Comparison of ENCODE assay signal across 10 cellular contexts in genomic region chr2:189662674-189663226, GRCh38. TPM values are rescaled to one million over a fixed set of nuclear protein-coding genes. Genes with fewer than 3 reads are reported as not detected.
DNase-seq lines count a peak whose midpoint lies in the region; ATAC-seq, FAIRE-seq and TF ChIP-seq lines count a peak whose summit lies in the region.
"Had no signal": no experiment of that assay in that cellular context is flagged by ENCODE, and none has a peak within 500 bp of the region (broad histone marks: within the 10 kb centered on the region; RNA-seq: fewer than 3 reads in every experiment).

No MANE protein-coding gene starts in this region.

- in situ Hi-C loops in K562 (cut with MboI): no loop called here

- no peaks in the 10 kb centered on the region for H3K9me3 Mint-ChIP-seq in GM23338

- no peaks in the 10 kb centered on the region for H3F3A ChIP-seq in GM23338 (replicated peaks; ENCODE audit: low read depth)

- ATAC-seq in GM23338 (no peak), K562 (peak; percentile 9), HG03135 (IDR thresholded peaks at IDR 0.05; ENCODE audit: unreplicated experiment) (no peak), GM21423 (IDR thresholded peaks at IDR 0.05; ENCODE audit: unreplicated experiment) (no peak)

- TF ChIP-seq POLR2A in K562 (conservative IDR thresholded peaks at IDR 0.05): no peak

- CTCF ChIA-PET in A673 (lab: Charles Lee): no interaction called here
- CTCF ChIA-PET in K562 (lab: Yijun Ruan, JAX; ENCODE audit: low intra/inter-chr PET ratio): no interaction called here

- no peaks in the 10 kb centered on the region for H3K27me3 ChIP-seq in A673 (replicated peaks; ENCODE audit: insufficient read depth, low read depth, low read length, poor library complexity)
- H3K27me3 ChIP-seq in GM23338 (ENCODE audit: insufficient read depth): no peaks in the 10 kb centered on the region
- no peaks in the 10 kb centered on the region for H3K27me3 ChIP-seq in K562 (ENCODE audit: control insufficient read depth in 2 of 2, insufficient read depth in 2 of 2, low read length in 2 of 2)
- no peaks in the 10 kb centered on the region for H3K27me3 ChIP-seq in mucosa of stomach (ENCODE audit: control insufficient read depth, insufficient read depth, low read length)

- no peaks in the 10 kb centered on the region for H3K4me1 Mint-ChIP-seq in GM23338

- no peak overlapping the region; the same call in 2 of the 3 replicates for H3K4me3 Mint-ChIP-seq in GM23338

- H3K4me3 ChIP-seq in A673 (ENCODE audit: low read depth, low read length, poor library complexity, severe bottlenecking) (peak overlapping the region; percentile 80), GM23338 (peak overlapping the region; percentile 70; the same call in 1 of the 2 replicates), K562 (peak overlapping the region; percentile 78; the same call in 1 of the 2 replicates), mucosa of stomach (ENCODE audit: low read length) (no peak overlapping the region)

- no peak for FAIRE-seq in K562 (lab: Jason Lieb, UNC)
- FAIRE-seq: colon had no signal

- no peak for TF ChIP-seq EP300 in K562 (IDR thresholded peaks at IDR 0.05; ENCODE audit: low read length)

- H3K4me1 ChIP-seq in A673 (ENCODE audit: insufficient read depth, low read length, poor library complexity, severe bottlenecking) (peaks cover 9% of the 10 kb centered on the region), GM23338 (ENCODE audit: insufficient read depth) (peaks cover 7% of the 10 kb centered on the region), K562 (replicated peaks in 1 of 2; ENCODE audit: control insufficient read depth in 2 of 2, insufficient read depth in 2 of 2, low read length in 2 of 2) (no peaks in the 10 kb centered on the region; a peak in 1 of 5 replicates), mucosa of stomach (ENCODE audit: control insufficient read depth, insufficient read depth, low read length) (peaks cover 14% of the 10 kb centered on the region)

- intact Hi-C loops in A673 (cut with micrococcal nuclease; ENCODE audit: unreplicated experiment) (loop anchor here (5.0 kb wide), 2 partner anchors 100 to 405 kb away; partner anchors contain the start of gene OSGEPL1), K562 (cut with micrococcal nuclease) (loop anchor here (10.0 kb wide), 1 partner anchor 652 kb away; the partner anchor contains the start of gene HIBCH)

- no peaks in the 10 kb centered on the region for H3K27me3 Mint-ChIP-seq in GM23338 (ENCODE audit: insufficient read depth, low read depth, poor library complexity)

- peaks cover 22% of the 10 kb centered on the region; the same call in 2 of the 3 replicates for H3K36me3 Mint-ChIP-seq in GM23338 (ENCODE audit: low read depth)

- peak overlapping the region; percentile 63 to 97; a peak in 3 of 4 replicates for H3K9ac ChIP-seq in K562 (ENCODE audit: insufficient read depth in 1 of 2, low read depth in 2 of 2, low read length in 2 of 2)
- peak overlapping the region; percentile 8 for H3K9ac ChIP-seq in mucosa of stomach (ENCODE audit: low read length)

- H3K4me2 ChIP-seq in GM23338 (peak overlapping the region; percentile 82), K562 (ENCODE audit: insufficient read depth, low read length) (peak overlapping the region; percentile 96)

- no peak for TF ChIP-seq RAD21 in K562 (CRISPR knock-in tag; conservative IDR thresholded peaks at IDR 0.05 in 1 of 2, IDR thresholded peaks at IDR 0.05 in 1 of 2)

- POLR2A ChIA-PET in A673 (lab: Charles Lee; ENCODE audit: low non-redundant PET): interaction anchor here (0.6 kb wide), 1 partner anchor 140 kb away, joined by 3 read pairs; no protein-coding TSS in a partner anchor
- POLR2A ChIA-PET in K562 (lab: Yijun Ruan, JAX): interaction anchor here (0.6 to 1.4 kb wide), 2 partner anchors 82 to 502 kb away, joined by 3 read pairs; partner anchors contain the start of gene SLC40A1

- H3K79me2 ChIP-seq in GM23338 (replicated peaks; ENCODE audit: insufficient read depth) (peaks cover 23% of the 10 kb centered on the region), K562 (ENCODE audit: control insufficient read depth, insufficient read depth, low read length) (peaks cover 22% of the 10 kb centered on the region)

- no peaks in the 10 kb centered on the region for H3K9me3 ChIP-seq in A673 (ENCODE audit: low read depth, low read length, poor library complexity, severe bottlenecking)
- H3K9me3 ChIP-seq in K562 (replicated peaks; ENCODE audit: control insufficient read depth, insufficient read depth, low read depth, low read length): no peaks in the 10 kb centered on the region
- no peaks in the 10 kb centered on the region for H3K9me3 ChIP-seq in mucosa of stomach (ENCODE audit: control insufficient read depth, low read length)

- no peak overlapping the region for H3K27ac Mint-ChIP-seq in GM23338

- 71% methylated on average over 4 of the region's 5 CpGs for WGBS in K562 (ENCODE audit: insufficient coverage, low coverage, missing lambda C conversion rate)

- BruUV-seq in A673 (replicated peaks; lab: Mats Ljungman, UMichigan) (no TSS peak), K562 (replicated peaks; lab: Mats Ljungman, UMichigan) (no TSS peak)

- TF ChIP-seq CTCF in A673 (conservative IDR thresholded peaks at IDR 0.05; ENCODE audit: low read depth, low read length): no peak
- TF ChIP-seq CTCF in GM23338 (conservative IDR thresholded peaks at IDR 0.05; ENCODE audit: low read depth in 2 of 2): no peak
- no peak for TF ChIP-seq CTCF in K562 (IDR thresholded peaks at IDR 0.05 in 2 of 3, conservative IDR thresholded peaks at IDR 0.05 in 1 of 3; ENCODE audit: insufficient read depth in 2 of 3, low read depth in 1 of 3, low read length in 3 of 3)

- peaks cover 22% of the 10 kb centered on the region for H3K36me3 ChIP-seq in A673 (ENCODE audit: insufficient read depth, low read length, poor library complexity, severe bottlenecking)
- H3K36me3 ChIP-seq in GM23338 (ENCODE audit: insufficient read depth): peaks cover 11% of the 10 kb centered on the region
- H3K36me3 ChIP-seq in K562 (ENCODE audit: control insufficient read depth, insufficient read depth, low read length): peaks cover 23% of the 10 kb centered on the region; the same call in 2 of the 3 replicates
- H3K36me3 ChIP-seq in mucosa of stomach (ENCODE audit: control insufficient read depth, insufficient read depth, low read length): no peaks in the 10 kb centered on the region

- H3K9me2 ChIP-seq in GM23338 (ENCODE audit: insufficient read depth): no peaks in the 10 kb centered on the region

- no peak overlapping the region for H2AFZ ChIP-seq in GM23338
- no peak overlapping the region for H2AFZ ChIP-seq in K562 (ENCODE audit: low read depth, low read length)

- H4K20me1 ChIP-seq in GM23338 (replicated peaks; ENCODE audit: insufficient read depth) (peaks cover 10% of the 10 kb centered on the region; the same call in 1 of the 2 replicates), K562 (replicated peaks; ENCODE audit: control insufficient read depth, insufficient read depth, low read length) (no peaks in the 10 kb centered on the region)

- no peak for DNase-seq in A673 (ENCODE audit: low spot score)
- DNase-seq in GM23338 (ENCODE audit: low spot score): no peak
- no peak for DNase-seq in K562 (ENCODE audit: extremely low read depth in 1 of 4, low spot score in 3 of 4)
- DNase-seq in middle frontal gyrus (ENCODE audit: extremely low spot score, low spot score): no peak
- DNase-seq in NCI-H1694 treated with DMSO at 0.1 percent for 48 hours (lab: John Stamatoyannopoulos, UW): no peak
- DNase-seq: activated CD8-positive, alpha-beta memory T cell treated with anti-CD3 and anti-CD28 coated beads for 24 hours had no signal

- H3K9me1 ChIP-seq in K562 (ENCODE audit: control insufficient read depth, insufficient read depth, low read length): no peaks in the 10 kb centered on the region

- H3K27ac ChIP-seq in A673 (ENCODE audit: low read depth, low read length, poor library complexity, severe bottlenecking) (no peak overlapping the region), GM23338 (ENCODE audit: low read depth) (no peak overlapping the region), K562 (ENCODE audit: extremely low read depth, low read depth, low read length) (peak overlapping the region; percentile 28; the same call in 1 of the 3 replicates)

RNA-seq across cellular contexts. Expression of gene ASNSD1, which starts 1.5 kb away (rescaled TPM):
- total RNA-seq in A673 (2021) (50.7 and 58.2 TPM in 2 replicates), K562 (2014; rRNA removed) (25.1 and 26.9 TPM in 2 replicates), K562 (2014; rRNA removed; fragmentation: Illumina TruSeq; extraction: Trizol) (41.2 and 47.2 TPM in 2 replicates), K562 (2015; rRNA removed; fragmentation: Illumina TruSeq; extraction: Trizol) (40.1 and 40.5 TPM in 2 replicates), K562 (2021) (23.9 and 27.0 TPM in 2 replicates)
- 49.7 and 54.6 TPM in 2 replicates for total RNA-seq in GM23338 (2014; rRNA removed; shearing (Covaris generic))
- polyA plus RNA-seq in GM23338 (2016; fragmentation: Nextera tagmentation; extraction: Ambion mirVana) (38.4 and 40.7 TPM in 2 replicates), K562 (2011; rRNA removed) (19.1 and 31.7 TPM in 2 replicates), K562 (2014; fragmentation: Illumina TruSeq; extraction: Trizol) (33.6 and 46.5 TPM in 2 replicates), K562 (2014; fragmentation: Nextera tagmentation; extraction: Ambion mirVana) (10 to 100 TPM; 38.3 to 56.4 TPM), K562 (2014; rRNA removed) (28.4 and 30.3 TPM in 2 replicates)
- 9.2 and 28.4 TPM in 2 replicates for total RNA-seq in K562 (2011; cell fraction: chromatin; rRNA removed; ENCODE audit: low replicate concordance)
- total RNA-seq in K562 (2011; cell fraction: nucleolus; rRNA removed): 6.0 and 7.0 TPM in 2 replicates
- total RNA-seq in K562 (2011; cell fraction: nucleoplasm; rRNA removed): 10.2 and 10.3 TPM in 2 replicates
- 3.4 and 9.2 TPM in 2 replicates for polyA plus RNA-seq in K562 (2011; cell fraction: cytosol; rRNA removed)
- polyA plus RNA-seq in K562 (2011; cell fraction: nucleus; rRNA removed): 5.1 and 7.2 TPM in 2 replicates
- 17.7 and 21.5 TPM in 2 replicates for polyA plus RNA-seq in K562 (2012)
- polyA minus RNA-seq in K562 (2011; rRNA and poly(A)+ RNA removed): 40.6 and 40.8 TPM in 2 replicates
- 32.7 and 48.7 TPM in 2 replicates for polyA minus RNA-seq in K562 (2011; cell fraction: cytosol; rRNA and poly(A)+ RNA removed)
- 7.0 and 13.2 TPM in 2 replicates for polyA minus RNA-seq in K562 (2011; cell fraction: nucleus; rRNA and poly(A)+ RNA removed)

RNA-seq across cellular contexts. Expression of gene ANKAR, which starts 11.7 kb away (rescaled TPM):
- total RNA-seq in A673 (2021) (3.5 and 4.5 TPM in 2 replicates), K562 (2014; rRNA removed) (0.14 and 0.29 TPM in 2 replicates), K562 (2014; rRNA removed; fragmentation: Illumina TruSeq; extraction: Trizol) (0.44 and 0.73 TPM in 2 replicates), K562 (2015; rRNA removed; fragmentation: Illumina TruSeq; extraction: Trizol) (0.51 and 0.68 TPM in 2 replicates), K562 (2021) (0.49 and 0.74 TPM in 2 replicates)
- total RNA-seq in GM23338 (2014; rRNA removed; shearing (Covaris generic)): 3.0 and 4.5 TPM in 2 replicates
- polyA plus RNA-seq in GM23338 (2016; fragmentation: Nextera tagmentation; extraction: Ambion mirVana) (4.4 and 5.0 TPM in 2 replicates), K562 (2011; rRNA removed) (0.47 and 0.52 TPM in 2 replicates), K562 (2014; fragmentation: Illumina TruSeq; extraction: Trizol) (0.21 and 0.60 TPM in 2 replicates), K562 (2014; fragmentation: Nextera tagmentation; extraction: Ambion mirVana) (under 1 TPM; 0.27 to 0.39 TPM), K562 (2014; rRNA removed) (0.04 and 0.23 TPM in 2 replicates)
- 1.1 and 1.5 TPM in 2 replicates for total RNA-seq in K562 (2011; cell fraction: chromatin; rRNA removed; ENCODE audit: low replicate concordance)
- total RNA-seq in K562 (2011; cell fraction: nucleolus; rRNA removed): 0.33 and 0.39 TPM in 2 replicates
- total RNA-seq in K562 (2011; cell fraction: nucleoplasm; rRNA removed): 1.2 and 1.8 TPM in 2 replicates
- polyA plus RNA-seq in K562 (2011; cell fraction: cytosol; rRNA removed): 0.06 and 0.07 TPM in 2 replicates
- polyA plus RNA-seq in K562 (2011; cell fraction: nucleus; rRNA removed): 0.41 and 0.59 TPM in 2 replicates
- polyA plus RNA-seq in K562 (2012): 0.22 and 0.58 TPM in 2 replicates
- polyA minus RNA-seq in K562 (2011; rRNA and poly(A)+ RNA removed): 1.2 and 1.6 TPM in 2 replicates
- polyA minus RNA-seq in K562 (2011; cell fraction: cytosol; rRNA and poly(A)+ RNA removed): 0.57 TPM in 1 of 2 replicates, not detected in the other
- polyA minus RNA-seq in K562 (2011; cell fraction: nucleus; rRNA and poly(A)+ RNA removed): 0.54 and 1.6 TPM in 2 replicates
